ENCODE assay signal across 21 cellular contexts in the genomic region with DNA sequence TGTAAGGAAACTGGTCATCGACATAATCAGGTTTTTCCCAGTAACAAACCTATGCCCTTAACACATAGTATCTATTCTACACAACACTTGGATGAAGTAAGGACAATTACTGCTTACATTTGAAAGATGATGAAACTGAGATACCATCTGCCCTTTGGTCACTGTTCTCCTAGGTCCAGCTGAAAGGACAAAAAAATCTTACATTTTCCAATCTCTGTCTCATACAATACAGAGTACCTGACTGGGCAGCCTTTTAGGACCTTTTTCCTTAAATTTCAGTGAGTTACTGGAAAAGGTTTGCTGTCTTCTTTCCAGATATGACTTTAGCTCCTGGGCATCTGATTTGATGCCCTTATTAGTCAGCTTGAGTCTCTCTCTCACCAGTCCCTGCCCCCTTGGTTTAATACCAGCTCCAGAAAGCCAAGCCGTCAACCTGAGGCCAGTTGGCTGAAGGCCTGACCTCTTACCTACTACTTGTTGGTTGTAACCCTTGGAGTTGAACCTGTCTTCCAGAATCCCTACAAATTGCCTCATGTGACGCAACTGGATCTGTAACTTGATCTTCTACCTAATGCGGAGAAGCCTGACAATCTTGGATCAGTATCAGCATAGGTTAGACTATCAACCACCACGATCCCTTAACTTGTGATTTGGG.
DNase-seq lines count a peak whose midpoint lies in the region; ATAC-seq lines count a peak whose summit lies in the region.
"Had no signal": no experiment of that assay in that cellular context is flagged by ENCODE, and none has a peak within 500 bp of the region (broad histone marks: within the 10 kb centered on the region; RNA-seq: fewer than 3 reads in every experiment).

No MANE protein-coding gene starts in this region.

- DNase-seq in HuH-7 (ENCODE audit: low spot score) (peak; percentile 12), M059J (ENCODE audit: low read depth) (peak; percentile 31), left lobe of liver (ENCODE audit: low spot score) (peak; percentile 90), SKM-1 (lab: John Stamatoyannopoulos, UW; ENCODE audit: unreplicated experiment) (no peak), NCI-H1930 (lab: John Stamatoyannopoulos, UW) (no peak)
- DNase-seq: ACHN; BE2C; C1 segment of cervical spinal cord; CD4-positive, CD25-positive, alpha-beta regulatory T cell; CD8-positive, alpha-beta memory T cell; COR-L47; DMS 273 treated with DMSO at 0.1 percent for 48 hours; DMS53; DND-41; EL; HCEC 1CT; IMR-90 had no signal

- ATAC-seq in esophagus mucosa (peak; percentile 43), left lobe of liver (peak; percentile 92), GM19455 (IDR thresholded peaks at IDR 0.05; ENCODE audit: unreplicated experiment) (no peak), GM19467 (IDR thresholded peaks at IDR 0.05; ENCODE audit: unreplicated experiment) (no peak)
- ATAC-seq: K562 had no signal

Comparison
In these comparisons a context has a peak if more than half of its experiments do, and no peak if none do; other contexts are left out.
1. DNase-seq: peak in HuH-7 (single experiment), M059J (single experiment) and left lobe of liver (single experiment); none in SKM-1 (single experiment) and NCI-H1930 (0 of 2).
2. ATAC-seq: peak in esophagus mucosa (single experiment) and left lobe of liver (single experiment); none in GM19455 (single experiment) and GM19467 (single experiment).